ENCODE assay signal across 8 cellular contexts in the genomic region with DNA sequence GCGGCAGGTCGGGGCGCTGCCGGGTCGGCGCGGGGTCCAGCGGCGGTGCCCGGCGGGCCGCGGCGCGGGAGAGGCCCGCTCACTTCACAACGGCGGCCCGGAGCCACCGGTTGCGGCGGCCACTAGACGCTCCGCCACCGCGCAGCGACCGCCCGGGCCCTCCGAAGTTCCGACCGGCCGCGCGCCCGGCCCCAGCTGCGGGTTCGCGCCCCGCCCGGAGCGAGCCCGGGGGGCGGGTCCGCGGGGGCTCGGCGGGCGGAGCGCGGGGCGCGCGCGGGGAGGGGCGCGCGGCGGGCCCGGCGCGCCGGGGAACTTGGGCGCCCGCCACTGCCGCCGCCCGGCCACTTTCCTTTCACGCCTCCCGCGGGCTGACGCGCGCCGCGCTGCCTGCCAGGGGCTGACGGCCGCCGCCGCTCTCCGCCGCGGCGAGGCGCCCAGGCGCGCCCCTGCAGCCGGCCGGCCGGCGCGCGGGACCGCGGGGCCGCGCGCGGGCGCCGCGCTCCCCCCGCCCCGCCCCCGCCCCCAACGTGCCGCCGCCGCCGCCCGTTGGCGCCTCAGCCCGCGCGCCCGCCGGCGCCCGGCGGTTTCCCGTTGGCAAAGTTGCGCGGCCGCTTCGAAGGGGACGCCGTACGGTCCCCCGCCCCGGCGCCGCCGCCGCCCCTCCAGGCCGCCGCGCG. TPM values are rescaled to one million over a fixed set of nuclear protein-coding genes. Genes with fewer than 3 reads are reported as not detected.
DNase-seq lines count a peak whose midpoint lies in the region; ATAC-seq lines count a peak whose summit lies in the region.

No MANE protein-coding gene starts in this region.

- peak overlapping the region; percentile 90 for H3K27ac ChIP-seq in layer of hippocampus (ENCODE audit: low read depth, low read length)

- ATAC-seq in GM21367 (IDR thresholded peaks at IDR 0.05; ENCODE audit: unreplicated experiment): peak; percentile 33

- H3K27me3 ChIP-seq in layer of hippocampus (ENCODE audit: control insufficient read depth, insufficient read depth, low read length): no peaks in the 10 kb centered on the region

- DNase-seq in D341Med (ENCODE audit: low spot score) (peak; percentile 94), HuH-7.5 (ENCODE audit: low spot score) (peak; percentile 64), cerebellar cortex (ENCODE audit: low spot score) (peak; percentile 21), A172 (ENCODE audit: low spot score) (no peak)
- DNase-seq in activated CD4-positive, CD25-positive, alpha-beta regulatory T cell treated with anti-CD3 and anti-CD28 coated beads, Interleukin-2, amount 50 U/mL, for 16 hours (ENCODE audit: low read depth, low spot score): peak; percentile 23
- DNase-seq in stimulated activated CD4-positive, alpha-beta T cell treated with anti-CD3 and anti-CD28 coated beads, Interleukin-2, amount 100 ng/mL, for 24 hours: peak; percentile 54 to 59

RNA-seq across cellular contexts. Expression of a gene that starts 0.6 kb away (rescaled TPM):
- total RNA-seq in A172 (2014; rRNA removed; shearing (Covaris generic)): 15.8 and 25.0 TPM in 2 replicates
